Comparison of ENCODE assay signal across 8 cellular contexts in genomic region chr3:9352917-9353823, GRCh38. TPM values are rescaled to one million over a fixed set of nuclear protein-coding genes. Genes with fewer than 3 reads are reported as not detected.
DNase-seq lines count a peak whose midpoint lies in the region; ATAC-seq, FAIRE-seq and TF ChIP-seq lines count a peak whose summit lies in the region.

No MANE protein-coding gene starts in this region.

- ATAC-seq in left ventricle myocardium superior (peak; percentile 84), psoas muscle (peak; percentile 74 to 95 (median 84)), GM18870 (IDR thresholded peaks at IDR 0.05; ENCODE audit: unreplicated experiment) (no peak)

- 15 to 19% (median 15%) methylated on average over 7 of the region's 7 CpGs for WGBS in psoas muscle, 3 donors

- peak; percentile 89 for FAIRE-seq in A204.1 (lab: Jason Lieb, UNC)

- no peak overlapping the region for H3K4me3 ChIP-seq in psoas muscle

- intact Hi-C loops in left ventricle myocardium superior (cut with micrococcal nuclease): no loop called here
- intact Hi-C loops in psoas muscle (cut with DNase I): loop anchor here in 1 of 2 donors (2.0 to 10.0 kb wide), 2 partner anchors 70 to 302 kb away; no protein-coding TSS in a partner anchor

- peaks cover 0 to 14% of the 10 kb centered on the region in 2 donors for H3K36me3 ChIP-seq in psoas muscle (ENCODE audit: insufficient read depth in 1 of 2, low read depth in 1 of 2)

- peak; percentile 91 for TF ChIP-seq CTCF in GM12873 (IDR thresholded peaks at IDR 0.05; ENCODE audit: insufficient read depth, low read depth, low read length, missing control alignments)
- peak; percentile 90 for TF ChIP-seq CTCF in psoas muscle (IDR thresholded peaks at IDR 0.05)

- no peak overlapping the region for H3K27ac ChIP-seq in psoas muscle

- no peaks in the 10 kb centered on the region for H3K27me3 ChIP-seq in psoas muscle (ENCODE audit: insufficient read depth in 3 of 3, low read length in 2 of 3)

- DNase-seq in Kasumi-1 (lab: John Stamatoyannopoulos, UW) (peak; percentile 83 to 90), SKM-1 (lab: John Stamatoyannopoulos, UW; ENCODE audit: unreplicated experiment) (peak; percentile 20), amniotic stem cell (lab: John Stamatoyannopoulos, UW) (peak; percentile 25), left ventricle myocardium superior (peak; percentile 70), psoas muscle (peak; percentile 54 to 79)

- H3K4me1 ChIP-seq in psoas muscle: peaks cover 10% of the 10 kb centered on the region

- no peaks in the 10 kb centered on the region for H3K9me3 ChIP-seq in psoas muscle

RNA-seq across cellular contexts. Expression of gene THUMPD3, which starts 9.7 kb away (rescaled TPM):
- total RNA-seq in left ventricle myocardium superior (58.6 TPM), psoas muscle (10 to 100 TPM; 40.0 to 57.7 (median 52.9) TPM)
- polyA plus RNA-seq in psoas muscle: 10 to 100 TPM; 42.8 to 70.5 (median 59.0) TPM

RNA-seq across cellular contexts. Expression of gene SETD5, which starts 44.2 kb away (rescaled TPM):
- total RNA-seq in left ventricle myocardium superior (60.2 TPM), psoas muscle (10 to 100 TPM; 58.3 to 69.3 (median 66.6) TPM)
- 10 to 100 TPM; 12.8 to 34.8 (median 19.7) TPM for polyA plus RNA-seq in psoas muscle

Comparison
In these comparisons a context has a peak if more than half of its experiments do, and no peak if none do; other contexts are left out.
1. DNase-seq: peak in every context shown above with its lines; median percentile 86 in Kasumi-1; 70 in left ventricle myocardium superior; 66 in psoas muscle; 25 in amniotic stem cell; 20 in SKM-1.